Comparison of ENCODE assay signal across 15 cellular contexts in genomic region chr3:158531334-158531733, GRCh38. TPM values are rescaled to one million over a fixed set of nuclear protein-coding genes. Genes with fewer than 3 reads are reported as not detected.
DNase-seq lines count a peak whose midpoint lies in the region; ATAC-seq and TF ChIP-seq lines count a peak whose summit lies in the region.
"Had no signal": no experiment of that assay in that cellular context is flagged by ENCODE, and none has a peak within 500 bp of the region (broad histone marks: within the 10 kb centered on the region; RNA-seq: fewer than 3 reads in every experiment).

No MANE protein-coding gene starts in this region.

- DNase-seq in DMS53 (lab: John Stamatoyannopoulos, UW): peak; percentile 54
- DNase-seq in NCI-H1105 treated with DMSO at 0.1 percent for 48 hours (lab: John Stamatoyannopoulos, UW): peak; percentile 78
- peak; percentile 14 for DNase-seq in NCI-H510A (lab: John Stamatoyannopoulos, UW)
- no peak for DNase-seq in chondrocyte (ENCODE audit: low spot score)
- DNase-seq in activated CD4-positive, CD25-positive, alpha-beta regulatory T cell treated with anti-CD3 and anti-CD28 coated beads, Interleukin-2, amount 50 U/mL, for 72 hours: no peak
- no peak for DNase-seq in RPMI8226
- DNase-seq: activated naive CD4-positive, alpha-beta T cell; activated T-cell treated with anti-CD3 and anti-CD28 coated beads, Interleukin-2, amount 50 U/mL, for 1 hour; left colon; stimulated activated CD4-positive, alpha-beta T cell treated with anti-CD3 and anti-CD28 coated beads, Interleukin-4, amount 100 ng/mL, for 4 hours; stimulated activated naive CD8-positive, alpha-beta T cell treated with anti-CD3 and anti-CD28 coated beads, Interleukin-15, Interleukin-2, amounts not matched to agents 100 U/mL and 50 U/mL, for 24 hours; T1000 had no signal

- H3K4me3 Mint-ChIP-seq in chondrocyte (ENCODE audit: unreplicated experiment): no peak overlapping the region
- H3K4me3 Mint-ChIP-seq: naive thymus-derived CD4-positive, alpha-beta T cell had no signal

- TF ChIP-seq CTCF in chondrocyte (IDR thresholded peaks at IDR 0.05): no peak

- H3K27ac Mint-ChIP-seq in chondrocyte (ENCODE audit: unreplicated experiment): peak overlapping the region; percentile 3
- H3K27ac Mint-ChIP-seq: naive thymus-derived CD4-positive, alpha-beta T cell had no signal

- H3K9me3 Mint-ChIP-seq in chondrocyte (ENCODE audit: low read depth): no peaks in the 10 kb centered on the region
- H3K9me3 Mint-ChIP-seq: naive thymus-derived CD4-positive, alpha-beta T cell had no signal

- no peak for ATAC-seq in GM18873 (IDR thresholded peaks at IDR 0.05; ENCODE audit: low FRiP score, unreplicated experiment)
- ATAC-seq: activated CD4-positive, CD25-positive, alpha-beta regulatory T cell treated with anti-CD3 and anti-CD28 coated beads, Interleukin-2, amount 50 U/mL, for 24 hours; naive thymus-derived CD4-positive, alpha-beta T cell; stimulated activated naive CD8-positive, alpha-beta T cell treated with anti-CD3 and anti-CD28 coated beads, Interleukin-15, Interleukin-2, amounts not matched to agents 100 U/mL and 50 U/mL, for 24 hours had no signal

- no peaks in the 10 kb centered on the region for H3K4me1 Mint-ChIP-seq in chondrocyte (ENCODE audit: low read depth)
- H3K4me1 Mint-ChIP-seq: naive thymus-derived CD4-positive, alpha-beta T cell had no signal

- H3K27me3 Mint-ChIP-seq in chondrocyte (ENCODE audit: low read depth): no peaks in the 10 kb centered on the region
- H3K27me3 Mint-ChIP-seq: naive thymus-derived CD4-positive, alpha-beta T cell had no signal

- H3K36me3 Mint-ChIP-seq in chondrocyte (ENCODE audit: low read depth): no peaks in the 10 kb centered on the region
- H3K36me3 Mint-ChIP-seq: naive thymus-derived CD4-positive, alpha-beta T cell had no signal

RNA-seq across cellular contexts. Expression of gene MLF1, which starts 39.7 kb away (rescaled TPM):
- 12.2 to 13.7 TPM (median 12.7 TPM) in 3 replicates for total RNA-seq in chondrocyte

Comparison
In these comparisons a context has a peak if more than half of its experiments do, and no peak if none do; other contexts are left out.
1. DNase-seq: peak in DMS53 (single experiment), NCI-H1105 treated with DMSO at 0.1 percent for 48 hours (single experiment) and NCI-H510A (single experiment); none in chondrocyte (single experiment), activated CD4-positive, CD25-positive, alpha-beta regulatory T cell treated with anti-CD3 and anti-CD28 coated beads, Interleukin-2, amount 50 U/mL, for 72 hours (single experiment) and RPMI8226 (single experiment).